ENCODE assay signal across 19 cellular contexts in genomic region chr17:38461683-38462082, GRCh38. TPM values are rescaled to one million over a fixed set of nuclear protein-coding genes. Genes with fewer than 3 reads are reported as not detected.
DNase-seq lines count a peak whose midpoint lies in the region; TF ChIP-seq lines count a peak whose summit lies in the region.
"Had no signal": no experiment of that assay in that cellular context is flagged by ENCODE, and none has a peak within 500 bp of the region (broad histone marks: within the 10 kb centered on the region; RNA-seq: fewer than 3 reads in every experiment).

No MANE protein-coding gene starts in this region.

- H4K8ac ChIP-seq in neuronal stem cell (ENCODE audit: low read depth, low read length): no peak overlapping the region

- H2AFZ ChIP-seq in neuronal stem cell (ENCODE audit: low read length): no peak overlapping the region

- H3K27me3 ChIP-seq in left ventricle myocardium inferior (ENCODE audit: low read depth) (no peaks in the 10 kb centered on the region), right atrium auricular region (no peaks in the 10 kb centered on the region), dorsolateral prefrontal cortex (no peaks in the 10 kb centered on the region), neuronal stem cell (ENCODE audit: control insufficient read depth in 3 of 3, insufficient read depth in 3 of 3, low read depth in 1 of 3, low read length in 3 of 3) (no peaks in the 10 kb centered on the region), uterus (no peaks in the 10 kb centered on the region)

- WGBS in neuronal stem cell (ENCODE audit: extremely low coverage in 2 of 2, insufficient read length in 2 of 2, insufficient replicate concordance in 1 of 2), 2 donors: no CpG with 5 or more reads among the region's 7 CpGs

- H2BK5ac ChIP-seq in neuronal stem cell (ENCODE audit: low read length): no peak overlapping the region

- no peak overlapping the region for H3K9ac ChIP-seq in neuronal stem cell (ENCODE audit: low read depth, low read length, poor library complexity)

- H3K4me1 Mint-ChIP-seq in progenitor cell of endocrine pancreas (ENCODE audit: low read depth): peaks cover 15% of the 10 kb centered on the region
- H3K4me1 Mint-ChIP-seq: CD8-positive, alpha-beta memory T cell had no signal

- TF ChIP-seq POLR2A in uterus (IDR thresholded peaks at IDR 0.05): no peak

- H2BK12ac ChIP-seq in neuronal stem cell (ENCODE audit: low read length): no peak overlapping the region

- no peak for DNase-seq in left ventricle myocardium inferior
- DNase-seq in right atrium auricular region (ENCODE audit: low spot score): no peak
- no peak for DNase-seq in dorsolateral prefrontal cortex
- no peak for DNase-seq in neuronal stem cell (ENCODE audit: low spot score)
- DNase-seq in globus pallidus (ENCODE audit: low spot score): no peak
- no peak for DNase-seq in progenitor cell of endocrine pancreas (ENCODE audit: low spot score, unreplicated experiment)
- no peak for DNase-seq in stimulated activated CD4-positive, alpha-beta T cell treated with anti-CD3 and anti-CD28 coated beads, Interleukin-2, amount 100 ng/mL, for 24 hours
- no peak for DNase-seq in uterus
- DNase-seq: 8988T; CD8-positive, alpha-beta memory T cell; DND-41; GOT3; NCI-H1105 treated with DMSO at 0.1 percent for 48 hours; NCI-H1694 treated with DMSO at 0.1 percent for 48 hours; NCI-H2107; NCI-H226; NCI-H524 treated with DMSO at 0.1 percent for 48 hours; Right ventricle myocardium superior had no signal

- H3K9me3 ChIP-seq in left ventricle myocardium inferior (replicated peaks) (no peaks in the 10 kb centered on the region), right atrium auricular region (no peaks in the 10 kb centered on the region), neuronal stem cell (replicated peaks in 1 of 2; ENCODE audit: control insufficient read depth in 2 of 2, insufficient read depth in 1 of 2, low read depth in 1 of 2, low read length in 2 of 2) (no peaks in the 10 kb centered on the region), uterus (no peaks in the 10 kb centered on the region)

- peaks cover 5% of the 10 kb centered on the region for H3K79me1 ChIP-seq in neuronal stem cell (ENCODE audit: low read depth, low read length)

- no peaks in the 10 kb centered on the region for H3K36me3 Mint-ChIP-seq in progenitor cell of endocrine pancreas (ENCODE audit: insufficient read depth)
- H3K36me3 Mint-ChIP-seq: CD8-positive, alpha-beta memory T cell had no signal

- no peak overlapping the region for H3K4me2 ChIP-seq in neuronal stem cell (ENCODE audit: insufficient read depth, low read length, poor library complexity, severe bottlenecking)

- H3K27me3 Mint-ChIP-seq in progenitor cell of endocrine pancreas: peaks cover 34% of the 10 kb centered on the region

- H3K4me3 ChIP-seq in left ventricle myocardium inferior (no peak overlapping the region), right atrium auricular region (no peak overlapping the region), dorsolateral prefrontal cortex (no peak overlapping the region), neuronal stem cell (ENCODE audit: low read length in 2 of 2) (no peak overlapping the region), uterus (no peak overlapping the region)
- H3K4me3 ChIP-seq: GM12878 had no signal

- no peak overlapping the region for H3K4ac ChIP-seq in neuronal stem cell (ENCODE audit: low read length)

- H3K4me3 Mint-ChIP-seq in progenitor cell of endocrine pancreas (ENCODE audit: low read depth): no peak overlapping the region
- H3K4me3 Mint-ChIP-seq: CD8-positive, alpha-beta memory T cell had no signal

- no peak overlapping the region for H2BK120ac ChIP-seq in neuronal stem cell (ENCODE audit: low read depth, low read length)

- H3K27ac ChIP-seq in left ventricle myocardium inferior (replicated peaks): peak overlapping the region; percentile 95
- peak overlapping the region in 1 of 2 donors; percentile 43 for H3K27ac ChIP-seq in right atrium auricular region
- peak overlapping the region in 52 of 59 donors; percentile 1 to 98 (median 88) for H3K27ac ChIP-seq in dorsolateral prefrontal cortex
- no peak overlapping the region for H3K27ac ChIP-seq in neuronal stem cell (replicated peaks; ENCODE audit: low read length)
- no peak overlapping the region for H3K27ac ChIP-seq in uterus

- no peak overlapping the region for H3K14ac ChIP-seq in neuronal stem cell (ENCODE audit: low read length)

- no peak overlapping the region for H3K27ac Mint-ChIP-seq in progenitor cell of endocrine pancreas
- H3K27ac Mint-ChIP-seq: CD8-positive, alpha-beta memory T cell had no signal

- H4K91ac ChIP-seq in neuronal stem cell (ENCODE audit: low read depth, low read length, poor library complexity): peak overlapping the region; percentile 97

- intact Hi-C loops in left ventricle myocardium inferior (cut with micrococcal nuclease) (no loop called here), dorsolateral prefrontal cortex (cut with DNase I) (no loop called here), uterus (cut with DNase I; ENCODE audit: low total_unique reads) (no loop called here)

- H3K4me1 ChIP-seq in left ventricle myocardium inferior: peaks cover 100% of the 10 kb centered on the region
- H3K4me1 ChIP-seq in right atrium auricular region: peaks cover 0 to 90% of the 10 kb centered on the region in 2 donors
- peaks cover 45 to 46% of the 10 kb centered on the region in 2 donors for H3K4me1 ChIP-seq in neuronal stem cell (ENCODE audit: control insufficient read depth in 2 of 2, insufficient read depth in 1 of 2, low read depth in 1 of 2, low read length in 2 of 2)
- peaks cover 0 to 16% of the 10 kb centered on the region in 2 donors for H3K4me1 ChIP-seq in uterus

- TF ChIP-seq CTCF in left ventricle myocardium inferior (IDR thresholded peaks at IDR 0.05; ENCODE audit: borderline replicate concordance): no peak
- no peak for TF ChIP-seq CTCF in right atrium auricular region (IDR thresholded peaks at IDR 0.05)
- TF ChIP-seq CTCF in dorsolateral prefrontal cortex (IDR thresholded peaks at IDR 0.05 in 54 of 56, conservative IDR thresholded peaks at IDR 0.05 in 2 of 56; ENCODE audit: low read depth in 1 of 56, partially characterized antibody in 56 of 56): no peak
- no peak for TF ChIP-seq CTCF in progenitor cell of endocrine pancreas (IDR thresholded peaks at IDR 0.05; ENCODE audit: unreplicated experiment)
- no peak for TF ChIP-seq CTCF in uterus (IDR thresholded peaks at IDR 0.05)

- H3K9me3 Mint-ChIP-seq in progenitor cell of endocrine pancreas (ENCODE audit: low read depth): no peaks in the 10 kb centered on the region
- H3K9me3 Mint-ChIP-seq: CD8-positive, alpha-beta memory T cell had no signal

- no peak overlapping the region for H2AK5ac ChIP-seq in neuronal stem cell (ENCODE audit: low read depth, low read length)

- no peak overlapping the region for H3K23ac ChIP-seq in neuronal stem cell (ENCODE audit: low read depth, low read length, poor library complexity)

- peak overlapping the region; percentile 81 for H2BK15ac ChIP-seq in neuronal stem cell (ENCODE audit: low read length)

- no peak overlapping the region for H3K18ac ChIP-seq in neuronal stem cell (ENCODE audit: low read length)

- H3K36me3 ChIP-seq in left ventricle myocardium inferior: peaks cover 48% of the 10 kb centered on the region
- H3K36me3 ChIP-seq in right atrium auricular region: peaks cover 61% of the 10 kb centered on the region
- peaks cover 1 to 24% of the 10 kb centered on the region in 2 donors for H3K36me3 ChIP-seq in neuronal stem cell (replicated peaks in 1 of 2; ENCODE audit: control insufficient read depth in 2 of 2, insufficient read depth in 2 of 2, low read length in 2 of 2)
- H3K36me3 ChIP-seq in uterus: no peaks in the 10 kb centered on the region

RNA-seq across cellular contexts. Expression of gene ARHGAP23, which starts 33.4 kb away (rescaled TPM):
- 60.8 TPM for total RNA-seq in left ventricle myocardium inferior
- total RNA-seq in right atrium auricular region: 10 to 100 TPM; 59.9 to 95.6 TPM
- 100 to 1,000 TPM in 109 of 120 experiments, 10 to 100 TPM in 11; 93.2 to 496 (median 159) TPM for total RNA-seq in dorsolateral prefrontal cortex
- polyA plus RNA-seq in neuronal stem cell (2013, experiment 1 of 2): 15.0 TPM
- 15.8 TPM for polyA plus RNA-seq in neuronal stem cell (2013, experiment 2 of 2)
- 2.9 and 3.3 TPM in 2 replicates for total RNA-seq in progenitor cell of endocrine pancreas
- total RNA-seq in uterus: 100 to 1,000 TPM in 1 of 4 donors, 10 to 100 TPM in 1, 1 to 10 TPM in 2; 2.6 to 119 (median 15.2) TPM
- polyA plus RNA-seq: CD8-positive, alpha-beta memory T cell had no signal

Comparison
In these comparisons a context has a peak if more than half of its experiments do, and no peak if none do; other contexts are left out.
1. H3K27ac ChIP-seq: peak in left ventricle myocardium inferior (single experiment) and dorsolateral prefrontal cortex (52 of 59); none in neuronal stem cell (single experiment) and uterus (0 of 2).